Comparison of ENCODE assay signal across 12 cellular contexts in genomic region chr3:108208831-108209230, GRCh38. TPM values are rescaled to one million over a fixed set of nuclear protein-coding genes. Genes with fewer than 3 reads are reported as not detected.
DNase-seq lines count a peak whose midpoint lies in the region; ATAC-seq and TF ChIP-seq lines count a peak whose summit lies in the region.
"Had no signal": no experiment of that assay in that cellular context is flagged by ENCODE, and none has a peak within 500 bp of the region (broad histone marks: within the 10 kb centered on the region; RNA-seq: fewer than 3 reads in every experiment).

No MANE protein-coding gene starts in this region.

- H3K4me2 ChIP-seq in OCI-LY3 (ENCODE audit: low read length) = peak overlapping the region; percentile 40

- ATAC-seq in GM18511 (IDR thresholded peaks at IDR 0.05; ENCODE audit: unreplicated experiment) (peak; percentile 94), GM19467 (IDR thresholded peaks at IDR 0.05; ENCODE audit: unreplicated experiment) (peak; percentile 85), HG02973 (IDR thresholded peaks at IDR 0.05; ENCODE audit: unreplicated experiment) (peak; percentile 97), aorta (ENCODE audit: low FRiP score) (no peak)
- ATAC-seq: left colon had no signal

- H3K27ac ChIP-seq in OCI-LY3 (ENCODE audit: low read length) = peak overlapping the region; percentile 38
- H3K27ac ChIP-seq in aorta (ENCODE audit: low read depth in 1 of 2, low read length in 2 of 2) = no peak overlapping the region
- H3K27ac ChIP-seq: upper lobe of left lung had no signal

- H3K4me3 ChIP-seq in OCI-LY3 (ENCODE audit: low read length) = no peak overlapping the region
- H3K4me3 ChIP-seq in aorta (ENCODE audit: low read length in 2 of 2) = no peak overlapping the region
- H3K4me3 ChIP-seq: upper lobe of left lung had no signal

- H3K4me1 ChIP-seq in OCI-LY3 (ENCODE audit: low read length) (peaks cover 21% of the 10 kb centered on the region), aorta (ENCODE audit: control insufficient read depth in 1 of 2, insufficient read depth in 2 of 2, low read length in 2 of 2) (no peaks in the 10 kb centered on the region)
- H3K4me1 ChIP-seq: upper lobe of left lung had no signal

- DNase-seq in aorta (no peak), NCI-H1417 (lab: John Stamatoyannopoulos, UW) (no peak), GM19240 (ENCODE audit: insufficient read length, low spot score) (no peak)
- DNase-seq in activated CD8-positive, alpha-beta memory T cell treated with anti-CD3 and anti-CD28 coated beads, Interleukin-2, amount 50 U/mL, for 4 hours = no peak
- DNase-seq: activated CD4-positive, alpha-beta T cell treated with anti-CD3 and anti-CD28 coated beads for 1 hour; CD4-positive, CD25-positive, alpha-beta regulatory T cell; left colon; upper lobe of left lung had no signal

- 89 to 94% methylated on average over 1 of the region's 1 CpG for whole genome bisulfite sequencing in aorta, 2 donors

- no peak overlapping the region for H2AFZ ChIP-seq in OCI-LY3 (ENCODE audit: low read depth, low read length)

- H3K27me3 ChIP-seq in OCI-LY3 (ENCODE audit: low read depth, low read length) = no peaks in the 10 kb centered on the region
- H3K27me3 ChIP-seq in aorta (ENCODE audit: control insufficient read depth in 1 of 2, insufficient read depth in 2 of 2, low read length in 1 of 2) = no peaks in the 10 kb centered on the region
- H3K27me3 ChIP-seq: upper lobe of left lung had no signal

- H3K9me3 ChIP-seq in OCI-LY3 (ENCODE audit: insufficient read depth, low read length) (no peaks in the 10 kb centered on the region), aorta (ENCODE audit: control insufficient read depth, low read length) (no peaks in the 10 kb centered on the region)
- H3K9me3 ChIP-seq: upper lobe of left lung had no signal

- H3K36me3 ChIP-seq in OCI-LY3 (replicated peaks; ENCODE audit: low read depth, low read length) = peaks cover 17% of the 10 kb centered on the region
- H3K36me3 ChIP-seq in aorta (ENCODE audit: control insufficient read depth in 1 of 2, insufficient read depth in 2 of 2, low read length in 1 of 2) = peaks cover 2 to 4% of the 10 kb centered on the region in 2 donors

- no peak for TF ChIP-seq CTCF in OCI-LY3 (IDR thresholded peaks at IDR 0.05; ENCODE audit: low read depth, low read length)

- H4K20me1 ChIP-seq in OCI-LY3 (ENCODE audit: insufficient read depth, low read length) = no peaks in the 10 kb centered on the region

- H3K79me2 ChIP-seq in OCI-LY3 (ENCODE audit: low read length) = no peaks in the 10 kb centered on the region

- H3K9ac ChIP-seq in OCI-LY3 (ENCODE audit: low read length) = no peak overlapping the region

- intact Hi-C loops in aorta (cut with DNase I) = loop anchor here in 1 of 2 donors (10.0 kb wide), 1 partner anchor 254 kb away; no protein-coding TSS in a partner anchor

RNA-seq across cellular contexts. Expression of gene IFT57, which starts 13.4 kb away (rescaled TPM):
- 10 to 100 TPM; 38.3 to 38.5 TPM for total RNA-seq in aorta
- 10 to 100 TPM; 48.5 to 53.0 TPM for polyA plus RNA-seq in aorta
